ENCODE assay signal across 1 cellular context in genomic region chr6:7341989-7342742, GRCh38.
TF ChIP-seq lines count a peak whose summit lies in the region.

No MANE protein-coding gene starts in this region.

TF ChIP-seq in HepG2, 621 proteins besides CTCF, POLR2A, EP300 and RAD21 (continues in another document):
- TF ChIP-seq NCOA5 (CRISPR knock-in tag; IDR thresholded peaks at IDR 0.05) (no peak), RERE (CRISPR knock-in tag; IDR thresholded peaks at IDR 0.05; ENCODE audit: low read depth) (no peak), KDM5B (CRISPR knock-in tag; IDR thresholded peaks at IDR 0.05; ENCODE audit: borderline replicate concordance) (no peak), ZNF501 (CRISPR knock-in tag; IDR thresholded peaks at IDR 0.05) (no peak), RARG (CRISPR knock-in tag; IDR thresholded peaks at IDR 0.05; ENCODE audit: low read depth) (no peak), PCBP1 (IDR thresholded peaks at IDR 0.05; ENCODE audit: borderline replicate concordance, low read depth, low read length) (no peak), JUN (CRISPR knock-in tag; IDR thresholded peaks at IDR 0.05) (peak; percentile 91), STAG1 (CRISPR knock-in tag; IDR thresholded peaks at IDR 0.05) (no peak), HNF4A (CRISPR knock-in tag; IDR thresholded peaks at IDR 0.05) (peak; percentile 21; the same call in 1 of the 2 replicates), ZNF580 (CRISPR knock-in tag; IDR thresholded peaks at IDR 0.05; ENCODE audit: borderline replicate concordance, low read depth) (no peak), DNMT3B (CRISPR knock-in tag; conservative IDR thresholded peaks at IDR 0.05) (peak; percentile 75; the same call in 1 of the 2 replicates), CEBPB (IDR thresholded peaks at IDR 0.05; ENCODE audit: borderline replicate concordance, low read depth, low read length) (no peak), ZNF660 (CRISPR knock-in tag; IDR thresholded peaks at IDR 0.05; ENCODE audit: borderline replicate concordance, low read depth) (no peak), HNRNPUL1 (IDR thresholded peaks at IDR 0.05; ENCODE audit: low read depth, low read length) (no peak), ZNF280D (CRISPR knock-in tag; IDR thresholded peaks at IDR 0.05) (no peak), RAD51 (IDR thresholded peaks at IDR 0.05; ENCODE audit: borderline replicate concordance) (no peak), MED8 (CRISPR knock-in tag; IDR thresholded peaks at IDR 0.05; ENCODE audit: insufficient replicate concordance) (no peak), ZNF792 (CRISPR knock-in tag; IDR thresholded peaks at IDR 0.05) (0 out of 2 replicates have a peak, but pooled peaks have one; percentile 41), MLX (CRISPR knock-in tag; IDR thresholded peaks at IDR 0.05) (no peak), KAT2B (IDR thresholded peaks at IDR 0.05; ENCODE audit: borderline replicate concordance, low read depth, low read length) (no peak), ZNF839 (CRISPR knock-in tag; IDR thresholded peaks at IDR 0.05; ENCODE audit: borderline replicate concordance) (no peak), TRIM22 (IDR thresholded peaks at IDR 0.05) (no peak), ZNF18 (CRISPR knock-in tag; IDR thresholded peaks at IDR 0.05; ENCODE audit: insufficient replicate concordance) (no peak), TGIF2 (CRISPR knock-in tag; IDR thresholded peaks at IDR 0.05) (peak; percentile 35; the same call in 1 of the 2 replicates), ZNF530 (CRISPR knock-in tag; IDR thresholded peaks at IDR 0.05; ENCODE audit: low read depth) (no peak), ZNF10 (CRISPR knock-in tag; IDR thresholded peaks at IDR 0.05; ENCODE audit: borderline replicate concordance, low read depth) (no peak), ZSCAN25 (CRISPR knock-in tag; IDR thresholded peaks at IDR 0.05) (no peak), CCAR2 (optimal IDR thresholded peaks at IDR 0.05; ENCODE audit: low read depth, low read length) (no peak), ZNF33A (CRISPR knock-in tag; IDR thresholded peaks at IDR 0.05; ENCODE audit: borderline replicate concordance) (no peak), ZBED4 (CRISPR knock-in tag; IDR thresholded peaks at IDR 0.05; ENCODE audit: borderline replicate concordance) (no peak), SOX13 (IDR thresholded peaks at IDR 0.05) (no peak), SOX13 (CRISPR knock-in tag; conservative IDR thresholded peaks at IDR 0.05 in 1 of 2, IDR thresholded peaks at IDR 0.05 in 1 of 2) (peak in 1 of 2 experiments; percentile 68; a peak in 2 of 4 replicates), ZNF354B (CRISPR knock-in tag; IDR thresholded peaks at IDR 0.05) (no peak), MAFK (conservative IDR thresholded peaks at IDR 0.05 in 1 of 2, IDR thresholded peaks at IDR 0.05 in 1 of 2; ENCODE audit: low read length in 2 of 2) (no peak), HNRNPK (IDR thresholded peaks at IDR 0.05; ENCODE audit: low read depth, low read length, poor library complexity, severe bottlenecking) (no peak), ZNF138 (CRISPR knock-in tag; IDR thresholded peaks at IDR 0.05; ENCODE audit: low read depth) (no peak), MBD4 (IDR thresholded peaks at IDR 0.05; ENCODE audit: borderline replicate concordance, low read length) (no peak), UBTF (CRISPR knock-in tag; IDR thresholded peaks at IDR 0.05) (no peak), SP140L (CRISPR knock-in tag; IDR thresholded peaks at IDR 0.05; ENCODE audit: borderline replicate concordance) (no peak), CREB1 (IDR thresholded peaks at IDR 0.05) (peak; percentile 60; the same call in 1 of the 2 replicates), CREB1 (CRISPR knock-in tag; IDR thresholded peaks at IDR 0.05) (no peak), ZBTB8A (CRISPR knock-in tag; IDR thresholded peaks at IDR 0.05; ENCODE audit: borderline replicate concordance, low read depth) (no peak), ZNF644 (CRISPR knock-in tag; IDR thresholded peaks at IDR 0.05; ENCODE audit: low read depth) (peak; percentile 72; the same call in 1 of the 2 replicates), ETV6 (CRISPR knock-in tag; conservative IDR thresholded peaks at IDR 0.05) (no peak), ZNF776 (CRISPR knock-in tag; IDR thresholded peaks at IDR 0.05) (no peak), ZNF850 (CRISPR knock-in tag; conservative IDR thresholded peaks at IDR 0.05) (no peak), MAFF (IDR thresholded peaks at IDR 0.05; ENCODE audit: low read depth, low read length) (no peak), RARA (CRISPR knock-in tag; IDR thresholded peaks at IDR 0.05) (peak; percentile 44)
